Comparison of ENCODE assay signal across 22 cellular contexts in genomic region chr16:24939738-24940137, GRCh38.
"Had no signal": no experiment of that assay in that cellular context is flagged by ENCODE, and none has a peak within 500 bp of the region (broad histone marks: within the 10 kb centered on the region; RNA-seq: fewer than 3 reads in every experiment).

No MANE protein-coding gene starts in this region.

- H3K9me3 ChIP-seq: colonic mucosa, esophagus muscularis mucosa, left ventricle myocardium inferior, lower lobe of right lung, pancreas, tibial artery, upper lobe of left lung, uterus had no signal

- H3K9me3 Mint-ChIP-seq: immature natural killer cell; memory B cell; naive B cell; nephron; stimulated activated naive CD8-positive, alpha-beta T cell treated with anti-CD3 and anti-CD28 coated beads, Interleukin-15, Interleukin-2, amounts not matched to agents 100 ng/mL and 50 ng/mL, for 24 hours had no signal

- H3K4me1 Mint-ChIP-seq: memory B cell, nephron had no signal

- H3K4me3 Mint-ChIP-seq: immature natural killer cell; memory B cell; nephron; stimulated activated naive CD8-positive, alpha-beta T cell treated with anti-CD3 and anti-CD28 coated beads, Interleukin-15, Interleukin-2, amounts not matched to agents 100 ng/mL and 50 ng/mL, for 24 hours had no signal

- H3K4me1 ChIP-seq: colonic mucosa, esophagus muscularis mucosa, foreskin keratinocyte, left ventricle myocardium inferior, lower lobe of right lung, pancreas, tibial artery, upper lobe of left lung, uterus had no signal

- H3K4me3 ChIP-seq: colonic mucosa, esophagus muscularis mucosa, left ventricle myocardium inferior, lower lobe of right lung, pancreas, tibial artery, upper lobe of left lung, uterus had no signal

- H3K27ac ChIP-seq: colonic mucosa, esophagus muscularis mucosa, foreskin keratinocyte, left ventricle myocardium inferior, lower lobe of right lung, pancreas, tibial artery, upper lobe of left lung, uterus had no signal

- H3K27me3 Mint-ChIP-seq: memory B cell; naive B cell; progenitor cell of endocrine pancreas; stimulated activated naive CD8-positive, alpha-beta T cell treated with anti-CD3 and anti-CD28 coated beads, Interleukin-15, Interleukin-2, amounts not matched to agents 100 ng/mL and 50 ng/mL, for 24 hours had no signal

- H3K36me3 ChIP-seq: uterus had no signal

- H3K27ac Mint-ChIP-seq: memory B cell; nephron; progenitor cell of endocrine pancreas; stimulated activated naive CD8-positive, alpha-beta T cell treated with anti-CD3 and anti-CD28 coated beads, Interleukin-15, Interleukin-2, amounts not matched to agents 100 ng/mL and 50 ng/mL, for 24 hours had no signal

- H3K27me3 ChIP-seq: colonic mucosa, esophagus muscularis mucosa, foreskin keratinocyte, pancreas, tibial artery, upper lobe of left lung, uterus had no signal

- DNase-seq: colonic mucosa; effector CD4-positive, alpha-beta T cell; foreskin keratinocyte; immature natural killer cell; kidney; left cardiac atrium; left ventricle myocardium inferior; lower lobe of right lung; naive B cell; occipital lobe; pancreas; right cardiac atrium; small intestine; stimulated activated CD4-positive, alpha-beta T cell treated with anti-CD3 and anti-CD28 coated beads, Interleukin-12 subunit alpha, Interleukin-12 subunit beta, amount 100 ng/mL, for 4 hours; uterus had no signal

- ATAC-seq: foreskin keratinocyte, left cardiac atrium, pancreas, right cardiac atrium had no signal
